In the genomic region with DNA sequence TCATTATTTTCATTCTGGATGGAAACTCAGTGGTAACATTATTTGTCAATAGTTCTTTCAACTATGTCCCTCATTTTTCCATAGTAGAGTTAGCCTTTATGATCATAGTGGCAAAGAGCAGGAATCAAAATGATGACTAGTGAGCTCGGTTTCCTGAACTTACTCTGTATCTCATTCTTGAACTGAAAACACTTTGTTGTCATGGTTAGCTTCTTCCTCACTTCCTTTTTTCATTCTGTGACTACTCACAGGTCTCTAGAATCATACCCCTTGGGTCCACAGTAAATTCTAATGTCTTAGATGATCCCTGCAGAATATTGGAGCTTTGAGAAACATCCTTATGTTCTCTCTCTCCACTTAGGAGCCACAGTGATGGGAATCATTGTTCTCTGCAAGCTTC, we compare ENCODE assay signal across 13 cellular contexts. TPM values are rescaled to one million over a fixed set of nuclear protein-coding genes. Genes with fewer than 3 reads are reported as not detected.
A peak's percentile ranks its signal among the peaks of the same experiment; 100 is the strongest.
DNase-seq lines count a peak whose midpoint lies in the region; ATAC-seq and TF ChIP-seq lines count a peak whose summit lies in the region.
"Had no signal": no experiment of that assay in that cellular context is flagged by ENCODE, and none has a peak within 500 bp of the region (broad histone marks: within the 10 kb centered on the region; RNA-seq: fewer than 3 reads in every experiment).

No MANE protein-coding gene starts in this region.

- peak overlapping the region; percentile 67 for H3K4me2 ChIP-seq in OCI-LY3 (ENCODE audit: low read length)

- H3K27ac ChIP-seq in OCI-LY3 (ENCODE audit: low read length): peak overlapping the region; percentile 39
- H3K27ac ChIP-seq in esophagus muscularis mucosa (replicated peaks in 1 of 4): no peak overlapping the region
- H3K27ac ChIP-seq: uterus had no signal

- peak overlapping the region; percentile 41 for H3K4me3 ChIP-seq in OCI-LY3 (ENCODE audit: low read length)
- H3K4me3 ChIP-seq in esophagus muscularis mucosa: no peak overlapping the region
- H3K4me3 ChIP-seq: uterus had no signal

- H3K9me3 ChIP-seq in OCI-LY3 (ENCODE audit: insufficient read depth, low read length) (peaks cover 12% of the 10 kb centered on the region), esophagus muscularis mucosa (peaks cover 0 to 9% (median 4%) of the 10 kb centered on the region in 4 donors)
- H3K9me3 ChIP-seq: uterus had no signal

- H3K9me3 Mint-ChIP-seq in activated naive CD8-positive, alpha-beta T cell treated with anti-CD3 and anti-CD28 coated beads, Interleukin-2, amount 50 U/mL, for 24 hours: peaks cover 3% of the 10 kb centered on the region
- H3K9me3 Mint-ChIP-seq in activated naive CD8-positive, alpha-beta T cell treated with anti-CD3 and anti-CD28 coated beads for 36 hours: no peaks in the 10 kb centered on the region
- peaks cover 10% of the 10 kb centered on the region for H3K9me3 Mint-ChIP-seq in chondrocyte (ENCODE audit: low read depth)

- H3K4me1 ChIP-seq in OCI-LY3 (ENCODE audit: low read length): peaks cover 34% of the 10 kb centered on the region
- H3K4me1 ChIP-seq in esophagus muscularis mucosa: peaks cover 6 to 11% (median 7%) of the 10 kb centered on the region in 4 donors
- H3K4me1 ChIP-seq: uterus had no signal

- peak; percentile 45 for ATAC-seq in activated naive CD8-positive, alpha-beta T cell treated with anti-CD3 and anti-CD28 coated beads, Interleukin-2, amount 50 U/mL, for 24 hours
- ATAC-seq in HG02884 (IDR thresholded peaks at IDR 0.05; ENCODE audit: unreplicated experiment) (peak; percentile 73), GM19035 (IDR thresholded peaks at IDR 0.05; ENCODE audit: unreplicated experiment) (no peak)

- peaks cover 30% of the 10 kb centered on the region for H3K27me3 Mint-ChIP-seq in activated naive CD8-positive, alpha-beta T cell treated with anti-CD3 and anti-CD28 coated beads, Interleukin-2, amount 50 U/mL, for 24 hours
- H3K27me3 Mint-ChIP-seq in activated naive CD8-positive, alpha-beta T cell treated with anti-CD3 and anti-CD28 coated beads for 36 hours: peaks cover 20% of the 10 kb centered on the region
- no peaks in the 10 kb centered on the region for H3K27me3 Mint-ChIP-seq in chondrocyte (ENCODE audit: low read depth)

- H4K20me1 ChIP-seq in OCI-LY3 (ENCODE audit: insufficient read depth, low read length): no peaks in the 10 kb centered on the region

- TF ChIP-seq CTCF in OCI-LY3 (IDR thresholded peaks at IDR 0.05; ENCODE audit: low read depth, low read length) (no peak), esophagus muscularis mucosa (IDR thresholded peaks at IDR 0.05) (no peak), chondrocyte (IDR thresholded peaks at IDR 0.05) (no peak)

- no peak for DNase-seq in activated naive CD8-positive, alpha-beta T cell treated with anti-CD3 and anti-CD28 coated beads, Interleukin-2, amount 50 U/mL, for 24 hours
- DNase-seq in activated naive CD8-positive, alpha-beta T cell treated with anti-CD3 and anti-CD28 coated beads for 36 hours: no peak
- DNase-seq in NCI-H345 treated with DMSO at 0.1 percent for 48 hours (lab: John Stamatoyannopoulos, UW; ENCODE audit: unreplicated experiment) (no peak), esophagus muscularis mucosa (ENCODE audit: extremely low spot score) (no peak), chondrocyte (ENCODE audit: low spot score) (no peak)
- DNase-seq: ACHN; activated CD4-positive, alpha-beta T cell treated with anti-CD3 and anti-CD28 coated beads, Interleukin-2, amount 50 U/mL, for 4 hours; mesenchymal stem cell; uterus had no signal

- no peak overlapping the region for H3K4me3 Mint-ChIP-seq in activated naive CD8-positive, alpha-beta T cell treated with anti-CD3 and anti-CD28 coated beads, Interleukin-2, amount 50 U/mL, for 24 hours
- H3K4me3 Mint-ChIP-seq in activated naive CD8-positive, alpha-beta T cell treated with anti-CD3 and anti-CD28 coated beads for 36 hours: no peak overlapping the region
- H3K4me3 Mint-ChIP-seq in chondrocyte (ENCODE audit: unreplicated experiment): no peak overlapping the region
- H3K4me3 Mint-ChIP-seq: activated naive CD4-positive, alpha-beta T cell treated with anti-CD3 and anti-CD28 coated beads, Interleukin-2, amount 50 U/mL, for 24 hours had no signal

- no peak overlapping the region for H3K9ac ChIP-seq in OCI-LY3 (ENCODE audit: low read length)

- no peak for TF ChIP-seq EP300 in esophagus muscularis mucosa (IDR thresholded peaks at IDR 0.05)

- H2AFZ ChIP-seq in OCI-LY3 (ENCODE audit: low read depth, low read length): no peak overlapping the region

- no peak for TF ChIP-seq POLR2A in esophagus muscularis mucosa (IDR thresholded peaks at IDR 0.05; ENCODE audit: low read depth)

- WGBS in esophagus muscularis mucosa: 77% methylated on average over 1 of the region's 1 CpG

- no peaks in the 10 kb centered on the region for H3K36me3 Mint-ChIP-seq in activated naive CD8-positive, alpha-beta T cell treated with anti-CD3 and anti-CD28 coated beads, Interleukin-2, amount 50 U/mL, for 24 hours (ENCODE audit: low read depth)
- H3K36me3 Mint-ChIP-seq in activated naive CD8-positive, alpha-beta T cell treated with anti-CD3 and anti-CD28 coated beads for 36 hours: no peaks in the 10 kb centered on the region
- peaks cover 2% of the 10 kb centered on the region for H3K36me3 Mint-ChIP-seq in chondrocyte (ENCODE audit: low read depth)

- no peak overlapping the region for H3K27ac Mint-ChIP-seq in activated naive CD8-positive, alpha-beta T cell treated with anti-CD3 and anti-CD28 coated beads, Interleukin-2, amount 50 U/mL, for 24 hours
- no peak overlapping the region for H3K27ac Mint-ChIP-seq in activated naive CD8-positive, alpha-beta T cell treated with anti-CD3 and anti-CD28 coated beads for 36 hours
- H3K27ac Mint-ChIP-seq in chondrocyte (ENCODE audit: unreplicated experiment): no peak overlapping the region
- H3K27ac Mint-ChIP-seq: activated naive CD4-positive, alpha-beta T cell treated with anti-CD3 and anti-CD28 coated beads, Interleukin-2, amount 50 U/mL, for 24 hours had no signal

- H3K79me2 ChIP-seq in OCI-LY3 (ENCODE audit: low read length): no peaks in the 10 kb centered on the region

- peaks cover 13% of the 10 kb centered on the region for H3K4me1 Mint-ChIP-seq in activated naive CD8-positive, alpha-beta T cell treated with anti-CD3 and anti-CD28 coated beads, Interleukin-2, amount 50 U/mL, for 24 hours
- H3K4me1 Mint-ChIP-seq in activated naive CD8-positive, alpha-beta T cell treated with anti-CD3 and anti-CD28 coated beads for 36 hours: peaks cover 9% of the 10 kb centered on the region
- H3K4me1 Mint-ChIP-seq in chondrocyte (ENCODE audit: low read depth): peaks cover 15% of the 10 kb centered on the region

- H3K27me3 ChIP-seq in OCI-LY3 (ENCODE audit: low read depth, low read length) (peaks cover 47% of the 10 kb centered on the region), esophagus muscularis mucosa (peaks cover 0 to 10% (median 0%) of the 10 kb centered on the region in 4 donors)
- H3K27me3 ChIP-seq: uterus had no signal

- intact Hi-C loops in esophagus muscularis mucosa (cut with DNase I): no loop called here

- peaks cover 9% of the 10 kb centered on the region for H3K36me3 ChIP-seq in OCI-LY3 (replicated peaks; ENCODE audit: low read depth, low read length)
- no peaks in the 10 kb centered on the region for H3K36me3 ChIP-seq in esophagus muscularis mucosa
- H3K36me3 ChIP-seq: uterus had no signal

RNA-seq across cellular contexts. Expression of gene RECK, which starts 29.4 kb away (rescaled TPM):
- total RNA-seq in activated naive CD8-positive, alpha-beta T cell treated with anti-CD3 and anti-CD28 coated beads for 36 hours: 1 to 10 TPM; 4.4 to 5.2 TPM
- 10 to 100 TPM; 16.6 to 24.2 (median 19.0) TPM for total RNA-seq in esophagus muscularis mucosa
- total RNA-seq in chondrocyte: 33.5 to 66.6 TPM (median 33.5 TPM) in 3 replicates

RNA-seq across cellular contexts. Expression of gene OR2S2, which starts 49.4 kb away (rescaled TPM):
- not detected for total RNA-seq in activated naive CD8-positive, alpha-beta T cell treated with anti-CD3 and anti-CD28 coated beads for 36 hours
- total RNA-seq in esophagus muscularis mucosa: not detected
- total RNA-seq in chondrocyte: not detected in 3 replicates
- total RNA-seq: uterus had no signal
